Comparison of ENCODE assay signal across 13 cellular contexts in the genomic region with DNA sequence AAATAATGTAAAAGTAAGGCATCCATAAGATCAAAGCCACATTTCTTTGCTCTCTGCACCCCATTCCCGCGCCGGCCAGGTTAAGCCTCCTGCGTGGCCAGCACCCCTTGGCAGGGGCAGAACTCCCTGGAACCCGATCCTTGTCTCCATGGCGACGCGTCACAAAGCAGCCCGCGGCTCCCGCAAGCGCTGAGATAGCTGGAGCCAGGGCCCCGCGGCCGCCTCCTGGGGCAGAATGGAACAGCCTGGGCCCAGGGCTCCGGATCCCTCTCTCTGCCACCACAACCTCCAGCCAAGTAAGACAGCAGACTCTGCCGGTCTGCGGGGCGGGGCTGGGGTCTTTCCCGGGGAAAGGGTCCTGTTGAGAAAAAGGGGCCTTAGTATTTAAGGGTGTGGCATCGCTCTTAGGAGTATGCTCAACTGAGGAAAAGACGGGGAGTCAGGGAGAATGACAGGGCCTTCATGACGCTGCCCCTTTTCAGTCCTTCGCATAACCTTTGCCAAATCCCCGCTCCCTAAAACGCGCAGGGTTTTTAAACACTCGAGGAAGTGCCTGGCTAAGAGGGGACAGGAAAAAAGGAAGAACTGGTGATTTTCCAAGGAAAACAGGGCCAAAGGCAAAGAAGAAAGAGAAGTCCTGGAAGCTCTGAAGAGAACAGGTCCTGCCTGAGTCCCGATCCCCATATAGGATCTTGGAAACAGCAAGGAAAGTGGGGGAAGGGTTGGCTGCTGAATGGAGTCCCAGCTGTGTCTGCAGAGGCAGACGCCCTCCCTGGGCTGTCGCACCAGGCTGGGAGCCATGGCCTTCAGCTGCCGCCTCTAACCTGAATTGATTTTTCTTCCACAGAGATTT. TPM values are rescaled to one million over a fixed set of nuclear protein-coding genes. Genes with fewer than 3 reads are reported as not detected.
A peak's percentile ranks its signal among the peaks of the same experiment; 100 is the strongest.
DNase-seq lines count a peak whose midpoint lies in the region; ATAC-seq, FAIRE-seq and TF ChIP-seq lines count a peak whose summit lies in the region.
"Had no signal": no experiment of that assay in that cellular context is flagged by ENCODE, and none has a peak within 500 bp of the region (broad histone marks: within the 10 kb centered on the region; RNA-seq: fewer than 3 reads in every experiment).

A gene (plus strand): TSS at position 176 of the 853 bp plus-strand sequence. CDS start 60 bp downstream, at position 236.

- no peaks in the 10 kb centered on the region for H3F3A ChIP-seq in GM23338 (replicated peaks; ENCODE audit: low read depth)

- H3K36me3 ChIP-seq in GM23338 (ENCODE audit: insufficient read depth), result no peaks in the 10 kb centered on the region
- H3K36me3 ChIP-seq in brain microvascular endothelial cell (replicated peaks), result no peaks in the 10 kb centered on the region
- H3K36me3 ChIP-seq in osteoblast (ENCODE audit: insufficient read depth, low read length), result no peaks in the 10 kb centered on the region

- no peaks in the 10 kb centered on the region; the same call in 2 of the 3 replicates for H3K9me3 Mint-ChIP-seq in GM23338

- peak within 1 kb of the TSS; percentile 92 for H3K4me2 ChIP-seq in GM23338
- peak within 1 kb of the TSS; percentile 44 for H3K4me2 ChIP-seq in osteoblast (ENCODE audit: insufficient read depth, low read length)

- no peak within 1 kb of the TSS for H3K27ac Mint-ChIP-seq in GM23338
- H3K27ac Mint-ChIP-seq: activated CD4-positive, alpha-beta T cell treated with anti-CD3 and anti-CD28 coated beads for 36 hours had no signal

- peaks cover 29% of the 10 kb centered on the region for H3K27me3 ChIP-seq in GM23338 (ENCODE audit: insufficient read depth)
- no peaks in the 10 kb centered on the region for H3K27me3 ChIP-seq in brain microvascular endothelial cell (replicated peaks)
- no peaks in the 10 kb centered on the region for H3K27me3 ChIP-seq in right cardiac atrium (ENCODE audit: control insufficient read depth, insufficient read depth)
- H3K27me3 ChIP-seq in osteoblast (ENCODE audit: insufficient read depth, low read length), result peaks cover 33% of the 10 kb centered on the region

- H3K4me3 ChIP-seq in GM23338 (peak within 1 kb of the TSS; percentile 64), brain microvascular endothelial cell (ENCODE audit: low read depth, low read length) (peak within 1 kb of the TSS; percentile 41), right cardiac atrium (ENCODE audit: low read length) (no peak within 1 kb of the TSS), osteoblast (ENCODE audit: insufficient read depth, low read length) (peak within 1 kb of the TSS; percentile 39)

- TF ChIP-seq POLR2A in GM12892 (IDR thresholded peaks at IDR 0.05; ENCODE audit: low read depth, low read length), result no peak

- H3K36me3 Mint-ChIP-seq in GM23338 (ENCODE audit: low read depth), result no peaks in the 10 kb centered on the region

- H3K4me1 Mint-ChIP-seq in GM23338, result peaks cover 16% of the 10 kb centered on the region
- H3K4me1 Mint-ChIP-seq: activated CD4-positive, alpha-beta T cell treated with anti-CD3 and anti-CD28 coated beads for 36 hours had no signal

- in situ Hi-C loops in brain microvascular endothelial cell (cut with HindIII; ENCODE audit: low pct_ligation_motif_present, low sequenced_read_pairs), result no loop called here

- H3K9me2 ChIP-seq in GM23338 (ENCODE audit: insufficient read depth), result no peaks in the 10 kb centered on the region

- DNase-seq in GM23338 (ENCODE audit: low spot score) (peak; percentile 93), brain microvascular endothelial cell (peak; percentile 52), right cardiac atrium (peak; percentile 62 to 73 (median 68)), osteoblast (ENCODE audit: insufficient read length, low spot score, missing footprints) (peak; percentile 77), GM12892 (ENCODE audit: insufficient read length) (no peak), DMS114 treated with DMSO at 0.1 percent for 48 hours (lab: John Stamatoyannopoulos, UW; ENCODE audit: unreplicated experiment) (no peak)
- DNase-seq in stimulated activated CD4-positive, alpha-beta T cell treated with anti-CD3 and anti-CD28 coated beads, Interleukin-4, amount 100 ng/mL, for 1 hour, result no peak
- no peak for DNase-seq in stimulated activated CD4-positive, alpha-beta T cell treated with anti-CD3 and anti-CD28 coated beads, Interleukin-2, amount 100 ng/mL, for 24 hours
- DNase-seq: activated CD4-positive, alpha-beta T cell treated with anti-CD3 and anti-CD28 coated beads for 36 hours; cerebellar nuclear complex; foreskin fibroblast; NCI-H774; SW 1271 had no signal

- intact Hi-C loops in right cardiac atrium (cut with DNase I), result no loop called here

- H3K9me3 ChIP-seq in right cardiac atrium (ENCODE audit: control insufficient read depth, low read length) (no peaks in the 10 kb centered on the region), osteoblast (ENCODE audit: low read depth, low read length) (no peaks in the 10 kb centered on the region)

- peaks cover 7% of the 10 kb centered on the region for H3K27me3 Mint-ChIP-seq in GM23338 (ENCODE audit: insufficient read depth, low read depth, poor library complexity)

- TF ChIP-seq CTCF in GM23338 (conservative IDR thresholded peaks at IDR 0.05; ENCODE audit: low read depth in 2 of 2), result no peak
- TF ChIP-seq CTCF in brain microvascular endothelial cell (IDR thresholded peaks at IDR 0.05; ENCODE audit: low read depth, low read length, missing control alignments), result peak; percentile 58
- no peak for TF ChIP-seq CTCF in osteoblast (IDR thresholded peaks at IDR 0.05; ENCODE audit: extremely low read depth, low read depth, low read length)

- peak within 1 kb of the TSS; percentile 71 for H3K4me3 Mint-ChIP-seq in GM23338
- H3K4me3 Mint-ChIP-seq: activated CD4-positive, alpha-beta T cell treated with anti-CD3 and anti-CD28 coated beads for 36 hours had no signal

- ATAC-seq in GM23338 (peak; percentile 97), right cardiac atrium (peak; percentile 75 to 78)
- ATAC-seq: activated CD4-positive, alpha-beta T cell treated with anti-CD3 and anti-CD28 coated beads for 36 hours had no signal

- peak within 1 kb of the TSS; percentile 99 for H2AFZ ChIP-seq in GM23338
- H2AFZ ChIP-seq in osteoblast (ENCODE audit: low read length), result no peak within 1 kb of the TSS

- WGBS in right cardiac atrium, result 22% methylated on average over 32 of the region's 32 CpGs

- no peaks in the 10 kb centered on the region for H3K79me2 ChIP-seq in GM23338 (replicated peaks; ENCODE audit: insufficient read depth)
- H3K79me2 ChIP-seq in osteoblast (ENCODE audit: insufficient read depth, low read length), result no peaks in the 10 kb centered on the region

- H4K20me1 ChIP-seq in GM23338 (replicated peaks; ENCODE audit: insufficient read depth) (no peaks in the 10 kb centered on the region), osteoblast (ENCODE audit: insufficient read depth, low read length) (no peaks in the 10 kb centered on the region)

- H3K27ac ChIP-seq in GM23338 (ENCODE audit: low read depth) (no peak within 1 kb of the TSS), brain microvascular endothelial cell (no peak within 1 kb of the TSS), right cardiac atrium (ENCODE audit: low read length) (no peak within 1 kb of the TSS), osteoblast (ENCODE audit: low read depth, low read length) (no peak within 1 kb of the TSS)

- FAIRE-seq in GM12892 (lab: Jason Lieb, UNC), result no peak

- H3K4me1 ChIP-seq in GM23338 (ENCODE audit: insufficient read depth) (no peaks in the 10 kb centered on the region), right cardiac atrium (ENCODE audit: control insufficient read depth, insufficient read depth, low read length) (no peaks in the 10 kb centered on the region), osteoblast (ENCODE audit: insufficient read depth, low read length) (no peaks in the 10 kb centered on the region)

TF ChIP-seq in GM23338, 12 proteins besides CTCF, POLR2A, EP300 and RAD21:
- no peak for TF ChIP-seq ZNF331 (CRISPR knock-in tag; IDR thresholded peaks at IDR 0.05; ENCODE audit: low read depth)
- TF ChIP-seq JUNB (IDR thresholded peaks at IDR 0.05; ENCODE audit: unreplicated experiment), result no peak
- TF ChIP-seq NANOG (IDR thresholded peaks at IDR 0.05; ENCODE audit: borderline replicate concordance), result no peak
- no peak for TF ChIP-seq POLR2AphosphoS5 (IDR thresholded peaks at IDR 0.05; ENCODE audit: low read depth)
TF ChIP-seq in GM23338: peak in this region for 0.

RNA-seq across cellular contexts. Expression of the gene that starts here (rescaled TPM):
- not detected in 2 replicates for total RNA-seq in GM23338 (2014; rRNA removed; shearing (Covaris generic))
- not detected in 2 replicates for polyA plus RNA-seq in GM23338 (2016; fragmentation: Nextera tagmentation; extraction: Ambion mirVana)
- not detected for total RNA-seq in right cardiac atrium
- 0.27 TPM for polyA plus RNA-seq in right cardiac atrium
- not detected in 2 replicates for total RNA-seq in osteoblast
- not detected for polyA plus RNA-seq in GM12892 (2012; ENCODE audit: missing spikeins)
- total RNA-seq: activated CD4-positive, alpha-beta T cell treated with anti-CD3 and anti-CD28 coated beads for 36 hours had no signal

Comparison
In these comparisons a context has a peak if more than half of its experiments do, and no peak if none do; other contexts are left out.
1. Peak in DNase-seq, ATAC-seq, H3K4me3 ChIP-seq and H3K4me2 ChIP-seq in GM23338; RNA of the gene not detected or under 1 TPM.
2. Peak in DNase-seq and ATAC-seq in right cardiac atrium; RNA of the gene not detected or under 1 TPM.
3. Peak in DNase-seq, H3K4me3 ChIP-seq and H3K4me2 ChIP-seq in osteoblast; RNA of the gene not detected or under 1 TPM.